In genomic region chr3:54427951-54428871, GRCh38 we compare ENCODE assay signal across 8 cellular contexts.
DNase-seq lines count a peak whose midpoint lies in the region; ATAC-seq and TF ChIP-seq lines count a peak whose summit lies in the region.

No MANE protein-coding gene starts in this region.

- in situ Hi-C loops in Caki2 (cut with HindIII; ENCODE audit: low pct_unique_long_range_greater_than_20kb, low sequenced_read_pairs) = no loop called here

- no peaks in the 10 kb centered on the region for H3K36me3 Mint-ChIP-seq in GM23338 (ENCODE audit: low read depth)
- H3K36me3 Mint-ChIP-seq in activated CD4-positive, alpha-beta T cell treated with anti-CD3 and anti-CD28 coated beads, Interleukin-2, amount 10 ng/mL, durations not matched to agents 24 days and 14 days (ENCODE audit: low read depth) = no peaks in the 10 kb centered on the region
- no peaks in the 10 kb centered on the region for H3K36me3 Mint-ChIP-seq in stimulated activated memory B cell treated with anti-CD40 and anti-IgM and Interleukin-4, amounts not matched to agents 10 μg/mL and 1 μg/mL and 100 μg/mL, for 72 hours

- no peaks in the 10 kb centered on the region for H3K9me2 ChIP-seq in GM23338 (ENCODE audit: insufficient read depth)

- H3F3A ChIP-seq in GM23338 (replicated peaks; ENCODE audit: low read depth) = no peaks in the 10 kb centered on the region

- TF ChIP-seq CTCF in GM23338 (conservative IDR thresholded peaks at IDR 0.05; ENCODE audit: low read depth in 2 of 2) (peak; percentile 92 to 99), osteoblast (IDR thresholded peaks at IDR 0.05; ENCODE audit: extremely low read depth, low read depth, low read length) (peak; percentile 92)

- no peaks in the 10 kb centered on the region for H3K4me1 ChIP-seq in GM23338 (ENCODE audit: insufficient read depth)
- peaks cover 4% of the 10 kb centered on the region for H3K4me1 ChIP-seq in osteoblast (ENCODE audit: insufficient read depth, low read length)

- no peaks in the 10 kb centered on the region for H3K9me3 ChIP-seq in osteoblast (ENCODE audit: low read depth, low read length)

- H3K27ac Mint-ChIP-seq in GM23338 = no peak overlapping the region; the same call in 1 of the 2 replicates
- H3K27ac Mint-ChIP-seq in activated CD4-positive, alpha-beta T cell treated with anti-CD3 and anti-CD28 coated beads, Interleukin-2, amount 10 ng/mL, durations not matched to agents 24 days and 14 days = no peak overlapping the region
- H3K27ac Mint-ChIP-seq in stimulated activated memory B cell treated with anti-CD40 and anti-IgM and Interleukin-4, amounts not matched to agents 10 μg/mL and 1 μg/mL and 100 μg/mL, for 72 hours = no peak overlapping the region

- H4K20me1 ChIP-seq in GM23338 (replicated peaks; ENCODE audit: insufficient read depth) = no peaks in the 10 kb centered on the region
- H4K20me1 ChIP-seq in osteoblast (ENCODE audit: insufficient read depth, low read length) = no peaks in the 10 kb centered on the region

- intact Hi-C loops in activated CD4-positive, alpha-beta T cell treated with anti-CD3 and anti-CD28 coated beads, Interleukin-2, amount 10 ng/mL, durations not matched to agents 24 days and 14 days (cut with micrococcal nuclease) = loop anchor here (5.0 kb wide), 1 partner anchor 754 kb away; no protein-coding TSS in a partner anchor

- ATAC-seq in GM23338 (peak; percentile 68), GM18867 (IDR thresholded peaks at IDR 0.05; ENCODE audit: unreplicated experiment) (no peak)
- ATAC-seq in stimulated activated memory B cell treated with anti-CD40 and anti-IgM and Interleukin-4, amounts not matched to agents 10 μg/mL and 1 μg/mL and 100 μg/mL, for 72 hours = no peak

- H3K4me3 ChIP-seq in GM23338 = no peak overlapping the region
- H3K4me3 ChIP-seq in osteoblast (ENCODE audit: insufficient read depth, low read length) = no peak overlapping the region

- H3K27ac ChIP-seq in GM23338 (ENCODE audit: low read depth) (no peak overlapping the region), osteoblast (ENCODE audit: low read depth, low read length) (no peak overlapping the region)

- H3K27me3 ChIP-seq in GM23338 (ENCODE audit: insufficient read depth) = no peaks in the 10 kb centered on the region
- no peaks in the 10 kb centered on the region for H3K27me3 ChIP-seq in osteoblast (ENCODE audit: insufficient read depth, low read length)

- H3K27me3 Mint-ChIP-seq in GM23338 (ENCODE audit: insufficient read depth, low read depth, poor library complexity) = peaks cover 6% of the 10 kb centered on the region
- no peaks in the 10 kb centered on the region for H3K27me3 Mint-ChIP-seq in activated CD4-positive, alpha-beta T cell treated with anti-CD3 and anti-CD28 coated beads, Interleukin-2, amount 10 ng/mL, durations not matched to agents 24 days and 14 days
- peaks cover 8% of the 10 kb centered on the region for H3K27me3 Mint-ChIP-seq in stimulated activated memory B cell treated with anti-CD40 and anti-IgM and Interleukin-4, amounts not matched to agents 10 μg/mL and 1 μg/mL and 100 μg/mL, for 72 hours

- peak; percentile 53 for DNase-seq in Caki2 (ENCODE audit: low read depth)
- DNase-seq in GM23338 (ENCODE audit: low spot score) = peak; percentile 82
- peak; percentile 82 for DNase-seq in NCI-H2081 treated with DMSO at 0.1 percent for 48 hours (lab: John Stamatoyannopoulos, UW)
- DNase-seq in activated CD4-positive, alpha-beta T cell treated with anti-CD3 and anti-CD28 coated beads, Interleukin-2, amount 10 ng/mL, durations not matched to agents 24 days and 14 days = peak; percentile 80
- peak; percentile 81 for DNase-seq in fibroblast of the conjunctiva (ENCODE audit: low read depth)
- DNase-seq in osteoblast (ENCODE audit: insufficient read length, low spot score, missing footprints) = peak; percentile 73

- H3K36me3 ChIP-seq in GM23338 (ENCODE audit: insufficient read depth) (no peaks in the 10 kb centered on the region), osteoblast (ENCODE audit: insufficient read depth, low read length) (no peaks in the 10 kb centered on the region)

- H3K4me2 ChIP-seq in GM23338 = no peak overlapping the region
- H3K4me2 ChIP-seq in osteoblast (ENCODE audit: insufficient read depth, low read length) = peak overlapping the region; percentile 1

- peaks cover 18% of the 10 kb centered on the region for H3K4me1 Mint-ChIP-seq in GM23338
- no peaks in the 10 kb centered on the region for H3K4me1 Mint-ChIP-seq in activated CD4-positive, alpha-beta T cell treated with anti-CD3 and anti-CD28 coated beads, Interleukin-2, amount 10 ng/mL, durations not matched to agents 24 days and 14 days
- H3K4me1 Mint-ChIP-seq in stimulated activated memory B cell treated with anti-CD40 and anti-IgM and Interleukin-4, amounts not matched to agents 10 μg/mL and 1 μg/mL and 100 μg/mL, for 72 hours = no peaks in the 10 kb centered on the region

- H2AFZ ChIP-seq in GM23338 (no peak overlapping the region), osteoblast (ENCODE audit: low read length) (no peak overlapping the region)

- no peak overlapping the region for H3K4me3 Mint-ChIP-seq in GM23338
- no peak overlapping the region for H3K4me3 Mint-ChIP-seq in activated CD4-positive, alpha-beta T cell treated with anti-CD3 and anti-CD28 coated beads, Interleukin-2, amount 10 ng/mL, durations not matched to agents 24 days and 14 days
- H3K4me3 Mint-ChIP-seq in stimulated activated memory B cell treated with anti-CD40 and anti-IgM and Interleukin-4, amounts not matched to agents 10 μg/mL and 1 μg/mL and 100 μg/mL, for 72 hours = no peak overlapping the region

- H3K79me2 ChIP-seq in GM23338 (replicated peaks; ENCODE audit: insufficient read depth) (no peaks in the 10 kb centered on the region), osteoblast (ENCODE audit: insufficient read depth, low read length) (no peaks in the 10 kb centered on the region)

- no peaks in the 10 kb centered on the region for H3K9me3 Mint-ChIP-seq in GM23338
- H3K9me3 Mint-ChIP-seq in activated CD4-positive, alpha-beta T cell treated with anti-CD3 and anti-CD28 coated beads, Interleukin-2, amount 10 ng/mL, durations not matched to agents 24 days and 14 days = no peaks in the 10 kb centered on the region
- no peaks in the 10 kb centered on the region for H3K9me3 Mint-ChIP-seq in stimulated activated memory B cell treated with anti-CD40 and anti-IgM and Interleukin-4, amounts not matched to agents 10 μg/mL and 1 μg/mL and 100 μg/mL, for 72 hours

TF ChIP-seq in GM23338, 12 proteins besides CTCF, POLR2A, EP300 and RAD21 (continues in another document):
- no peak for TF ChIP-seq STAT1 (IDR thresholded peaks at IDR 0.05; ENCODE audit: unreplicated experiment)
- TF ChIP-seq EZH2phosphoT487 (IDR thresholded peaks at IDR 0.05; ENCODE audit: unreplicated experiment) = no peak
- TF ChIP-seq CREB1 (CRISPR knock-in tag; IDR thresholded peaks at IDR 0.05; ENCODE audit: low read depth) = no peak
- TF ChIP-seq ZNF331 (CRISPR knock-in tag; IDR thresholded peaks at IDR 0.05; ENCODE audit: low read depth) = no peak
- TF ChIP-seq EZH2 (IDR thresholded peaks at IDR 0.05; ENCODE audit: low read depth, unreplicated experiment) = no peak
- no peak for TF ChIP-seq ETS1 (IDR thresholded peaks at IDR 0.05)
- no peak for TF ChIP-seq ZNF114 (CRISPR knock-in tag; IDR thresholded peaks at IDR 0.05)
- no peak for TF ChIP-seq REST (IDR thresholded peaks at IDR 0.05; ENCODE audit: unreplicated experiment)
- TF ChIP-seq NANOG (IDR thresholded peaks at IDR 0.05; ENCODE audit: borderline replicate concordance) = no peak
- no peak for TF ChIP-seq JUNB (IDR thresholded peaks at IDR 0.05; ENCODE audit: unreplicated experiment)
